Comparison of ENCODE assay signal across 2 cellular contexts in the genomic region with DNA sequence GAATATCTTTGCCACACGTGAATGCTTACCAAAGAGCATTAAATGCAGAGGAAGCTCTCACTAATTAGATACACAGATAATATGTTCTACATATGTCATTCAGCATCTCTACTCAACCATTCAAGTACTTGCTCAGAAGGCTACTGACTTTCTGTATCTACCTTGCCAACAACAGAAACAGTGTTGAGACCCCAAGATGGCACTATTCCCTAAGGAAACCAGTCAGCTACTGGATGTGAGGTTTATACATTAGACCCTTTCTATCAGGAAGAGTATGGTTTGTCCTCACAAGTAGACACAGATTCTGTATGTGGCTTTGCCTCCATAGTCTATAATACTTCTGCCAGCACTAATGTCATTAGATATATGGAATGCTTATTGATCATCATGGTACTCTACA.
TF ChIP-seq lines count a peak whose summit lies in the region.

No MANE protein-coding gene starts in this region.

TF ChIP-seq in liver, 16 proteins besides CTCF, POLR2A, EP300 and RAD21 (continued from another document):
- TF ChIP-seq RXRA (IDR thresholded peaks at IDR 0.05): no peak
- no peak for TF ChIP-seq ZBTB33 (IDR thresholded peaks at IDR 0.05)
- TF ChIP-seq FOXA1 (IDR thresholded peaks at IDR 0.05): no peak
- no peak for TF ChIP-seq FOXA2 (IDR thresholded peaks at IDR 0.05)
- no peak for TF ChIP-seq MAX (IDR thresholded peaks at IDR 0.05)
- no peak for TF ChIP-seq NR2F2 (IDR thresholded peaks at IDR 0.05)
- no peak for TF ChIP-seq GABPA (IDR thresholded peaks at IDR 0.05 in 1 of 2, conservative IDR thresholded peaks at IDR 0.05 in 1 of 2)
- no peak for TF ChIP-seq YY1 (IDR thresholded peaks at IDR 0.05)
- no peak for TF ChIP-seq EGR1 (IDR thresholded peaks at IDR 0.05; ENCODE audit: low read depth in 2 of 2)

TF ChIP-seq in HepG2, 621 proteins besides CTCF, POLR2A, EP300 and RAD21 (continued from another document):
- no peak for TF ChIP-seq ZBTB40 (IDR thresholded peaks at IDR 0.05)
- no peak for TF ChIP-seq ZBTB40 (CRISPR knock-in tag; IDR thresholded peaks at IDR 0.05)
- no peak for TF ChIP-seq SKIL (CRISPR knock-in tag; IDR thresholded peaks at IDR 0.05; ENCODE audit: borderline replicate concordance)
- TF ChIP-seq, protein P1, sequence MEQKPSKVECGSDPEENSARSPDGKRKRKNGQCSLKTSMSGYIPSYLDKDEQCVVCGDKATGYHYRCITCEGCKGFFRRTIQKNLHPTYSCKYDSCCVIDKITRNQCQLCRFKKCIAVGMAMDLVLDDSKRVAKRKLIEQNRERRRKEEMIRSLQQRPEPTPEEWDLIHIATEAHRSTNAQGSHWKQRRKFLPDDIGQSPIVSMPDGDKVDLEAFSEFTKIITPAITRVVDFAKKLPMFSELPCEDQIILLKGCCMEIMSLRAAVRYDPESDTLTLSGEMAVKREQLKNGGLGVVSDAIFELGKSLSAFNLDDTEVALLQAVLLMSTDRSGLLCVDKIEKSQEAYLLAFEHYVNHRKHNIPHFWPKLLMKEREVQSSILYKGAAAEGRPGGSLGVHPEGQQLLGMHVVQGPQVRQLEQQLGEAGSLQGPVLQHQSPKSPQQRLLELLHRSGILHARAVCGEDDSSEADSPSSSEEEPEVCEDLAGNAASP (CRISPR knock-in tag; IDR thresholded peaks at IDR 0.05; ENCODE audit: borderline replicate concordance): no peak
- TF ChIP-seq LBX2 (CRISPR knock-in tag; IDR thresholded peaks at IDR 0.05; ENCODE audit: borderline replicate concordance): no peak
- no peak for TF ChIP-seq KLF13 (CRISPR knock-in tag; IDR thresholded peaks at IDR 0.05)
- TF ChIP-seq ZFP1 (CRISPR knock-in tag; IDR thresholded peaks at IDR 0.05): no peak
- no peak for TF ChIP-seq RBFOX2 (IDR thresholded peaks at IDR 0.05; ENCODE audit: low read depth, low read length)
